In the genomic region with DNA sequence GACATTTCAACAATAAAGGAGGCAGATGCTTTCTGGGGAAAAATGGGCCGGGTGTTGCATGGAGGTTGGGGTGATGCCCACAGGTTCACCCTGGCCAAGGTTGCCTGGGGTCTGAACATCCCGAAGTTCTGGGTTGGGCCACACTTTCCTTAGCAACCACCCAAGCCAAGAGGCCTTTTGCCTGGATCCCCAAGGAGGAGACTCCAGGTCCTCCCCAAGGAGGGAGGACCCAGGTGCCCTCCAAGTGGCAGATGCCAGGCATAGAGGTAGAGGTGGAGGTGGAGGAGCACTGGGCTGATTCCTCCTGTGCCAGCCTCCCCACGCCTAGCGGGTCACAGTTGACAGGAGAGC, we compare ENCODE assay signal across 9 cellular contexts. TPM values are rescaled to one million over a fixed set of nuclear protein-coding genes. Genes with fewer than 3 reads are reported as not detected.
DNase-seq lines count a peak whose midpoint lies in the region; ATAC-seq, FAIRE-seq and TF ChIP-seq lines count a peak whose summit lies in the region.
"Had no signal": no experiment of that assay in that cellular context is flagged by ENCODE, and none has a peak within 500 bp of the region (broad histone marks: within the 10 kb centered on the region; RNA-seq: fewer than 3 reads in every experiment).

No MANE protein-coding gene starts in this region.

- POLR2A ChIA-PET in HCT116 (lab: Charles Lee) = interaction anchor here (1.2 to 1.3 kb wide), 2 partner anchors 33 kb away, joined by 3 to 4 read pairs; partner anchors contain the start of gene POLDIP3
- POLR2A ChIA-PET in activated CD8-positive, alpha-beta T cell treated with anti-CD3 and anti-CD28 coated beads for 36 hours (lab: Charles Lee) = interaction anchor here (1.3 to 4.9 kb wide), 3 partner anchors 8 to 33 kb away, joined by 3 to 64 read pairs (median 5); partner anchors contain the start of genes ATP5MGL and POLDIP3

- H3K9me3 ChIP-seq in HCT116 (ENCODE audit: control insufficient read depth in 1 of 2, insufficient read depth in 1 of 2, low read depth in 1 of 2, low read length in 2 of 2) = no peaks in the 10 kb centered on the region
- H3K9me3 ChIP-seq in right cardiac atrium (ENCODE audit: control insufficient read depth, low read length) = no peaks in the 10 kb centered on the region
- H3K9me3 ChIP-seq in small intestine (ENCODE audit: control insufficient read depth, low read depth) = no peaks in the 10 kb centered on the region

- H3K27ac Mint-ChIP-seq in activated CD8-positive, alpha-beta T cell treated with anti-CD3 and anti-CD28 coated beads for 36 hours = peak overlapping the region; percentile 95

- peaks cover 5 to 27% of the 10 kb centered on the region in 2 experiments; a peak in 3 of 4 replicates for H3K4me1 ChIP-seq in HCT116 (ENCODE audit: control insufficient read depth in 1 of 2, insufficient read depth in 2 of 2, low read length in 2 of 2)
- H3K4me1 ChIP-seq in right cardiac atrium (ENCODE audit: control insufficient read depth, insufficient read depth, low read length) = peaks cover 34% of the 10 kb centered on the region
- H3K4me1 ChIP-seq in small intestine (ENCODE audit: control insufficient read depth in 2 of 2, insufficient read depth in 1 of 2, low read depth in 1 of 2, low read length in 1 of 2) = peaks cover 3 to 31% of the 10 kb centered on the region in 2 donors

- H3K27ac ChIP-seq in HCT116 (ENCODE audit: low read depth, low read length) (no peak overlapping the region), right cardiac atrium (ENCODE audit: low read length) (peak overlapping the region; percentile 87), small intestine (ENCODE audit: low read depth in 1 of 2, low read length in 1 of 2) (peak overlapping the region; percentile 92 to 97)

- no peak for ATAC-seq in HCT116
- no peak for ATAC-seq in activated CD8-positive, alpha-beta T cell treated with anti-CD3 and anti-CD28 coated beads for 36 hours
- ATAC-seq in right cardiac atrium = no peak
- ATAC-seq in GM21423 (IDR thresholded peaks at IDR 0.05; ENCODE audit: unreplicated experiment) = no peak

- no peaks in the 10 kb centered on the region for H3K9me3 Mint-ChIP-seq in activated CD8-positive, alpha-beta T cell treated with anti-CD3 and anti-CD28 coated beads for 36 hours

- 62% methylated on average over 4 of the region's 4 CpGs for WGBS in right cardiac atrium
- WGBS in small intestine, 3 donors = 12 to 54% (median 31%) methylated on average over 4 of the region's 4 CpGs

- H3K79me2 ChIP-seq in HCT116 (ENCODE audit: insufficient read depth, low read length) = peaks cover 58% of the 10 kb centered on the region

- no peak for TF ChIP-seq CTCF in HCT116 (IDR thresholded peaks at IDR 0.05 in 2 of 3, conservative IDR thresholded peaks at IDR 0.05 in 1 of 3; ENCODE audit: borderline replicate concordance in 1 of 3, insufficient read depth in 1 of 3, low read depth in 2 of 3, low read length in 2 of 3)
- no peak for TF ChIP-seq CTCF in activated CD8-positive, alpha-beta T cell treated with anti-CD3 and anti-CD28 coated beads for 36 hours (IDR thresholded peaks at IDR 0.05)

- H3K4me1 Mint-ChIP-seq in activated CD8-positive, alpha-beta T cell treated with anti-CD3 and anti-CD28 coated beads for 36 hours (ENCODE audit: low read depth) = peaks cover 33% of the 10 kb centered on the region

- TF ChIP-seq POLR2A in HCT116 (IDR thresholded peaks at IDR 0.05; ENCODE audit: borderline replicate concordance, extremely low read depth, insufficient read depth, insufficient read length) = no peak

- BruUV-seq in HCT116 (replicated peaks; lab: Mats Ljungman, UMichigan) = no TSS peak

- TF ChIP-seq RAD21 in HCT116 (IDR thresholded peaks at IDR 0.05; ENCODE audit: low read depth) = no peak

- H3K36me3 Mint-ChIP-seq in activated CD8-positive, alpha-beta T cell treated with anti-CD3 and anti-CD28 coated beads for 36 hours (ENCODE audit: low read depth) = no peaks in the 10 kb centered on the region

- H3K4me3 ChIP-seq in HCT116 (replicated peaks in 1 of 2; ENCODE audit: low read depth in 1 of 2, low read length in 2 of 2) (peak overlapping the region; percentile 98 to 100), right cardiac atrium (ENCODE audit: low read length) (peak overlapping the region; percentile 79), small intestine (ENCODE audit: low read depth in 1 of 2, low read length in 2 of 2) (peak overlapping the region in 1 of 2 donors; percentile 74)

- CTCF ChIA-PET in HCT116 (lab: Charles Lee) = no interaction called here
- CTCF ChIA-PET in activated CD8-positive, alpha-beta T cell treated with anti-CD3 and anti-CD28 coated beads for 36 hours (lab: Charles Lee) = interaction anchor here (2.5 kb wide), 1 partner anchor 26 kb away, joined by 12 read pairs; no protein-coding TSS in a partner anchor

- no peak for FAIRE-seq in small intestine (lab: Jason Lieb, UNC)

- H3K4me2 ChIP-seq in HCT116 (ENCODE audit: low read length) = peak overlapping the region; percentile 98

- DNase-seq in HCT116 (ENCODE audit: low read depth, low spot score) = no peak
- no peak for DNase-seq in activated CD8-positive, alpha-beta T cell treated with anti-CD3 and anti-CD28 coated beads for 36 hours
- DNase-seq in right cardiac atrium = no peak
- no peak for DNase-seq in small intestine
- no peak for DNase-seq in NCI-H2107 (lab: John Stamatoyannopoulos, UW)
- no peak for DNase-seq in NCI-H1092 (lab: John Stamatoyannopoulos, UW)
- no peak for DNase-seq in iPS-NIHi7 (ENCODE audit: extremely low spot score)

- H3K36me3 ChIP-seq in HCT116 (ENCODE audit: control insufficient read depth in 1 of 2, insufficient read depth in 2 of 2, low read length in 2 of 2) = no peaks in the 10 kb centered on the region
- no peaks in the 10 kb centered on the region for H3K36me3 ChIP-seq in small intestine (ENCODE audit: control insufficient read depth in 2 of 2, insufficient read depth in 2 of 2, low read length in 2 of 2)

- H3K9ac ChIP-seq in HCT116 (ENCODE audit: low read length) = peak overlapping the region; percentile 99

- intact Hi-C loops in HCT116 (cut with micrococcal nuclease) (no loop called here), right cardiac atrium (cut with DNase I) (no loop called here)
- intact Hi-C loops in activated CD8-positive, alpha-beta T cell treated with anti-CD3 and anti-CD28 coated beads for 36 hours (cut with micrococcal nuclease) = no loop called here

- H3K27me3 ChIP-seq in HCT116 (ENCODE audit: insufficient read depth, low read length) = no peaks in the 10 kb centered on the region
- no peaks in the 10 kb centered on the region for H3K27me3 ChIP-seq in right cardiac atrium (ENCODE audit: control insufficient read depth, insufficient read depth)
- no peaks in the 10 kb centered on the region for H3K27me3 ChIP-seq in small intestine (ENCODE audit: control insufficient read depth in 2 of 2, insufficient read depth in 2 of 2, low read length in 2 of 2)

- H3K27me3 Mint-ChIP-seq in activated CD8-positive, alpha-beta T cell treated with anti-CD3 and anti-CD28 coated beads for 36 hours = no peaks in the 10 kb centered on the region

- no peaks in the 10 kb centered on the region for H3K9me2 ChIP-seq in HCT116 (ENCODE audit: insufficient read depth)

- H3K4me3 Mint-ChIP-seq in activated CD8-positive, alpha-beta T cell treated with anti-CD3 and anti-CD28 coated beads for 36 hours = peak overlapping the region; percentile 95

- no peak overlapping the region for H2AFZ ChIP-seq in HCT116 (ENCODE audit: low read depth, low read length, poor library complexity, severe bottlenecking)

- H4K20me1 ChIP-seq in HCT116 (ENCODE audit: insufficient read depth) = no peaks in the 10 kb centered on the region

- RAD21 ChIA-PET in HCT116 (lab: Charles Lee; ENCODE audit: low non-redundant PET in 1 of 2, low total read pairs in 2 of 2, uncharacterized antibody in 2 of 2, unreplicated experiment in 2 of 2) = no interaction called here

TF ChIP-seq in HCT116, 20 proteins besides CTCF, POLR2A, EP300 and RAD21:
- TF ChIP-seq JUND (IDR thresholded peaks at IDR 0.05) (no peak), YY1 (IDR thresholded peaks at IDR 0.05; ENCODE audit: extremely low read depth, insufficient replicate concordance, low read depth, low read length) (no peak), MAX (IDR thresholded peaks at IDR 0.05) (no peak), SRF (IDR thresholded peaks at IDR 0.05; ENCODE audit: low read depth) (no peak)

RNA-seq across cellular contexts. Expression of gene CYB5R3, which starts 1.2 kb away (rescaled TPM):
- total RNA-seq in HCT116 (2021; ENCODE audit: unreplicated experiment) (127 TPM), right cardiac atrium (100 to 1,000 TPM; 343 to 487 (median 377) TPM)
- polyA plus RNA-seq in HCT116 (2012) = 150 and 166 TPM in 2 replicates
- total RNA-seq in activated CD8-positive, alpha-beta T cell treated with anti-CD3 and anti-CD28 coated beads for 36 hours = 10 to 100 TPM; 64.2 to 64.3 TPM
- polyA plus RNA-seq in right cardiac atrium (322 TPM), small intestine (100 to 1,000 TPM in 2 of 3 donors, 10 to 100 TPM in 1; 70.0 to 136 (median 101) TPM)

RNA-seq across cellular contexts. Expression of gene ATP5MGL, which starts 7.6 kb away (rescaled TPM):
- 0.91 TPM for total RNA-seq in HCT116 (2021; ENCODE audit: unreplicated experiment)
- 0.08 and 0.22 TPM in 2 replicates for polyA plus RNA-seq in HCT116 (2012)
- under 1 TPM; 0.54 to 0.59 TPM for total RNA-seq in activated CD8-positive, alpha-beta T cell treated with anti-CD3 and anti-CD28 coated beads for 36 hours
- 1 to 10 TPM in 1 of 4 donors, under 1 TPM in 2, not detected in 1; 0.40 to 1.1 (median 0.47) TPM for total RNA-seq in right cardiac atrium
- polyA plus RNA-seq in right cardiac atrium = 0.16 TPM
- under 1 TPM in 1 of 3 donors, not detected in 2; 0.10 TPM for polyA plus RNA-seq in small intestine
- total RNA-seq: RPMI7951 had no signal

RNA-seq across cellular contexts. Expression of gene POLDIP3, which starts 33.3 kb away (rescaled TPM):
- 67.6 TPM for total RNA-seq in HCT116 (2021; ENCODE audit: unreplicated experiment)
- 60.4 TPM in 2 replicates for polyA plus RNA-seq in HCT116 (2012)
- 10 to 100 TPM; 70.2 to 71.1 TPM for total RNA-seq in activated CD8-positive, alpha-beta T cell treated with anti-CD3 and anti-CD28 coated beads for 36 hours
- 10 to 100 TPM; 33.2 to 44.7 (median 38.7) TPM for total RNA-seq in right cardiac atrium
- polyA plus RNA-seq in right cardiac atrium = 20.8 TPM
- 10 to 100 TPM; 23.5 to 37.4 (median 27.3) TPM for polyA plus RNA-seq in small intestine
